ENCODE assay signal across 23 cellular contexts in the genomic region with DNA sequence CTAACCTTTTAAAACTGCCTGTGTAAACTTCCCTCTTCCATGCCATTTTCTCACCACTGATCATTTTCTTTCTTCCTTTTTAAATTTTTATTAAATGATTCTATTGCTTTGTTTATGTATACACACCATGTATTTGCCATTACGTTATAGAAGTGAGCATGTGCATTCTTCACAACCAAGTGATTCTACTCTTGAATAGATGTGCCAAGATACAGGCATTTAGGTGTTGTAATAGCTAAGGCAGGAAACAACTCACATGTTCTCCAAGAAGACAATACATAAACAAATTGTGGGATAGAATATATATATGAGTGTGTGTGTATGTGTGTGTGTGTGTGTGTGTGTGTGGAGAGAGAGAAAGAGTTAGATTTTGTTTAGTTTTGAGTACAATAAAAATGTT.
DNase-seq lines count a peak whose midpoint lies in the region; ATAC-seq and TF ChIP-seq lines count a peak whose summit lies in the region.
"Had no signal": no experiment of that assay in that cellular context is flagged by ENCODE, and none has a peak within 500 bp of the region (broad histone marks: within the 10 kb centered on the region; RNA-seq: fewer than 3 reads in every experiment).

No MANE protein-coding gene starts in this region.

- no peak overlapping the region for H3K4me3 Mint-ChIP-seq in chondrocyte (ENCODE audit: unreplicated experiment)
- H3K4me3 Mint-ChIP-seq: CD14-positive monocyte; CD4-positive, alpha-beta T cell; CD8-positive, alpha-beta memory T cell had no signal

- no peak overlapping the region for H3K4me3 ChIP-seq in HCT116 (replicated peaks in 1 of 2; ENCODE audit: low read depth in 1 of 2, low read length in 2 of 2)
- H3K4me3 ChIP-seq in epithelial cell of esophagus (ENCODE audit: low read length): no peak overlapping the region
- H3K4me3 ChIP-seq: A549; BLaER1 treated with 17β-estradiol and CSF1 and Interleukin-3, amounts not matched to agents 10 nM and 100 nM; GM12878; GM23248 had no signal

- no peaks in the 10 kb centered on the region for H3K36me3 Mint-ChIP-seq in chondrocyte (ENCODE audit: low read depth)
- H3K36me3 Mint-ChIP-seq: CD14-positive monocyte; CD8-positive, alpha-beta memory T cell had no signal

- CTCF ChIA-PET in HCT116 (lab: Charles Lee): no interaction called here

- no peak overlapping the region for H3K27ac Mint-ChIP-seq in chondrocyte (ENCODE audit: unreplicated experiment)
- H3K27ac Mint-ChIP-seq: CD14-positive monocyte; CD4-positive, alpha-beta T cell; CD8-positive, alpha-beta memory T cell had no signal

- no peaks in the 10 kb centered on the region for H3K9me3 ChIP-seq in HCT116 (ENCODE audit: control insufficient read depth in 1 of 2, insufficient read depth in 1 of 2, low read depth in 1 of 2, low read length in 2 of 2)
- H3K9me3 ChIP-seq: A549; BE2C; BLaER1 treated with 17β-estradiol and CSF1 and Interleukin-3, amounts not matched to agents 10 nM and 100 nM had no signal

- intact Hi-C loops in HCT116 (cut with micrococcal nuclease) (no loop called here), left colon (cut with DNase I, micrococcal nuclease) (no loop called here)

- H3K4me1 ChIP-seq in HCT116 (ENCODE audit: control insufficient read depth in 1 of 2, insufficient read depth in 2 of 2, low read length in 2 of 2): peaks cover 0 to 6% of the 10 kb centered on the region in 2 experiments; a peak in 2 of 4 replicates
- H3K4me1 ChIP-seq: A549; BLaER1 treated with 17β-estradiol and CSF1 and Interleukin-3, amounts not matched to agents 10 nM and 100 nM had no signal

- no peak for TF ChIP-seq POLR2A in HCT116 (IDR thresholded peaks at IDR 0.05; ENCODE audit: borderline replicate concordance, extremely low read depth, insufficient read depth, insufficient read length)

- POLR2A ChIA-PET in HCT116 (lab: Charles Lee): no interaction called here

- no peak overlapping the region for H3K9ac ChIP-seq in HCT116 (ENCODE audit: low read length)
- H3K9ac ChIP-seq: BLaER1 treated with 17β-estradiol and CSF1 and Interleukin-3, amounts not matched to agents 10 nM and 100 nM; GM23248 had no signal

- H4K20me1 ChIP-seq in HCT116 (ENCODE audit: insufficient read depth): no peaks in the 10 kb centered on the region
- H4K20me1 ChIP-seq: BLaER1 treated with 17β-estradiol and CSF1 and Interleukin-3, amounts not matched to agents 10 nM and 100 nM had no signal

- H3K9me2 ChIP-seq in HCT116 (ENCODE audit: insufficient read depth): no peaks in the 10 kb centered on the region

- no peak overlapping the region for H3K4me2 ChIP-seq in HCT116 (ENCODE audit: low read length)
- H3K4me2 ChIP-seq: A549; BLaER1 treated with 17β-estradiol and CSF1 and Interleukin-3, amounts not matched to agents 10 nM and 100 nM had no signal

- H3K4me1 Mint-ChIP-seq in chondrocyte (ENCODE audit: low read depth): peaks cover 15% of the 10 kb centered on the region
- H3K4me1 Mint-ChIP-seq: CD14-positive monocyte; CD8-positive, alpha-beta memory T cell had no signal

- no peaks in the 10 kb centered on the region for H3K36me3 ChIP-seq in HCT116 (ENCODE audit: control insufficient read depth in 1 of 2, insufficient read depth in 2 of 2, low read length in 2 of 2)
- H3K36me3 ChIP-seq: BE2C; BLaER1 treated with 17β-estradiol and CSF1 and Interleukin-3, amounts not matched to agents 10 nM and 100 nM had no signal

- DNase-seq in HCT116 (ENCODE audit: low read depth, low spot score) (no peak), epithelial cell of esophagus (ENCODE audit: low read depth) (peak; percentile 57), left colon (no peak), UCSD-AML1 (lab: John Stamatoyannopoulos, UW; ENCODE audit: unreplicated experiment) (no peak), chondrocyte (ENCODE audit: low spot score) (no peak), HuH-7.5 (ENCODE audit: low spot score) (no peak)
- DNase-seq: 8988T; ACHN; AML-193; BE2C; CD4-positive, alpha-beta T cell; CD8-positive, alpha-beta memory T cell; DMS 273 treated with DMSO at 0.1 percent for 48 hours; DMS79; EL; GDM1; GM23248; H7; HCEC 1CT had no signal

- ATAC-seq in HCT116: no peak
- peak; percentile 67 for ATAC-seq in left colon
- ATAC-seq: A549, GM12878 had no signal

- H3K27ac ChIP-seq in HCT116 (ENCODE audit: low read depth, low read length): no peak overlapping the region
- H3K27ac ChIP-seq: A549; BLaER1 treated with 17β-estradiol and CSF1 and Interleukin-3, amounts not matched to agents 10 nM and 100 nM; GM23248 had no signal

- BruUV-seq in HCT116 (replicated peaks; lab: Mats Ljungman, UMichigan): no TSS peak

- TF ChIP-seq CTCF in HCT116 (IDR thresholded peaks at IDR 0.05 in 2 of 3, conservative IDR thresholded peaks at IDR 0.05 in 1 of 3; ENCODE audit: borderline replicate concordance in 1 of 3, insufficient read depth in 1 of 3, low read depth in 2 of 3, low read length in 2 of 3) (no peak), epithelial cell of esophagus (IDR thresholded peaks at IDR 0.05; ENCODE audit: insufficient read depth, low read depth, low read length, missing control alignments) (no peak), chondrocyte (IDR thresholded peaks at IDR 0.05) (no peak)

- no peaks in the 10 kb centered on the region for H3K79me2 ChIP-seq in HCT116 (ENCODE audit: insufficient read depth, low read length)

- H3K27me3 ChIP-seq in HCT116 (ENCODE audit: insufficient read depth, low read length): no peaks in the 10 kb centered on the region
- H3K27me3 ChIP-seq: BE2C; BLaER1 treated with 17β-estradiol and CSF1 and Interleukin-3, amounts not matched to agents 10 nM and 100 nM had no signal

- TF ChIP-seq RAD21 in HCT116 (IDR thresholded peaks at IDR 0.05; ENCODE audit: low read depth): no peak

- RAD21 ChIA-PET in HCT116 (lab: Charles Lee; ENCODE audit: low non-redundant PET in 1 of 2, low total read pairs in 2 of 2, uncharacterized antibody in 2 of 2, unreplicated experiment in 2 of 2): no interaction called here

- peak overlapping the region; percentile 91 for H2AFZ ChIP-seq in HCT116 (ENCODE audit: low read depth, low read length, poor library complexity, severe bottlenecking)
- H2AFZ ChIP-seq: GM23248 had no signal

- H3K9me3 Mint-ChIP-seq in chondrocyte (ENCODE audit: low read depth): no peaks in the 10 kb centered on the region
- H3K9me3 Mint-ChIP-seq: CD14-positive monocyte; CD4-positive, alpha-beta T cell had no signal

- no peaks in the 10 kb centered on the region for H3K27me3 Mint-ChIP-seq in chondrocyte (ENCODE audit: low read depth)
- H3K27me3 Mint-ChIP-seq: CD4-positive, alpha-beta T cell; CD8-positive, alpha-beta memory T cell had no signal

TF ChIP-seq in HCT116, 20 proteins besides CTCF, POLR2A, EP300 and RAD21:
- TF ChIP-seq EZH2phosphoT487 (IDR thresholded peaks at IDR 0.05; ENCODE audit: borderline replicate concordance): no peak
- TF ChIP-seq, protein P1, sequence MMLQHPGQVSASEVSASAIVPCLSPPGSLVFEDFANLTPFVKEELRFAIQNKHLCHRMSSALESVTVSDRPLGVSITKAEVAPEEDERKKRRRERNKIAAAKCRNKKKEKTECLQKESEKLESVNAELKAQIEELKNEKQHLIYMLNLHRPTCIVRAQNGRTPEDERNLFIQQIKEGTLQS (IDR thresholded peaks at IDR 0.05): no peak
- no peak for TF ChIP-seq EGR1 (IDR thresholded peaks at IDR 0.05; ENCODE audit: low read depth)
- no peak for TF ChIP-seq FOSL1 (IDR thresholded peaks at IDR 0.05; ENCODE audit: low read depth)
- TF ChIP-seq YY1 (IDR thresholded peaks at IDR 0.05; ENCODE audit: extremely low read depth, insufficient replicate concordance, low read depth, low read length): no peak
- no peak for TF ChIP-seq JUND (IDR thresholded peaks at IDR 0.05)
- no peak for TF ChIP-seq EZH2 (IDR thresholded peaks at IDR 0.05)
- TF ChIP-seq ZFX (IDR thresholded peaks at IDR 0.05): no peak
- TF ChIP-seq SIN3A (IDR thresholded peaks at IDR 0.05; ENCODE audit: low read depth): no peak
- no peak for TF ChIP-seq SRF (IDR thresholded peaks at IDR 0.05; ENCODE audit: low read depth)
